Comparison of ENCODE assay signal across 21 cellular contexts in genomic region chr6:105389543-105389942, GRCh38. TPM values are rescaled to one million over a fixed set of nuclear protein-coding genes. Genes with fewer than 3 reads are reported as not detected.
DNase-seq lines count a peak whose midpoint lies in the region; ATAC-seq and TF ChIP-seq lines count a peak whose summit lies in the region.
"Had no signal": no experiment of that assay in that cellular context is flagged by ENCODE, and none has a peak within 500 bp of the region (broad histone marks: within the 10 kb centered on the region; RNA-seq: fewer than 3 reads in every experiment).

No MANE protein-coding gene starts in this region.

- no peaks in the 10 kb centered on the region for H3K27me3 ChIP-seq in dorsolateral prefrontal cortex
- no peaks in the 10 kb centered on the region for H3K27me3 ChIP-seq in testis
- no peaks in the 10 kb centered on the region for H3K27me3 ChIP-seq in esophagus muscularis mucosa

- ATAC-seq in Right ventricle myocardium superior (ENCODE audit: poor library complexity) = peak; percentile 36
- ATAC-seq in left cardiac atrium = no peak
- no peak for ATAC-seq in GM18867 (IDR thresholded peaks at IDR 0.05; ENCODE audit: unreplicated experiment)
- ATAC-seq: activated T-cell treated with anti-CD3 and anti-CD28 coated beads, Interleukin-2, amount 50 U/mL, for 4 hours; natural killer cell; Right ventricle myocardium inferior; sciatic nerve had no signal

- H3K36me3 ChIP-seq in testis (ENCODE audit: low read depth, missing control alignments) (no peaks in the 10 kb centered on the region), esophagus muscularis mucosa (peaks cover 0 to 17% (median 7%) of the 10 kb centered on the region in 4 donors)

- H3K27ac ChIP-seq in dorsolateral prefrontal cortex = peak overlapping the region in 34 of 59 donors; percentile 0 to 78 (median 24)
- H3K27ac ChIP-seq in testis = peak overlapping the region; percentile 2 to 31
- no peak overlapping the region for H3K27ac ChIP-seq in esophagus muscularis mucosa (replicated peaks in 1 of 4)
- H3K27ac ChIP-seq: KMS-11, parathyroid adenoma had no signal

- H3K9me3 ChIP-seq in testis = no peaks in the 10 kb centered on the region
- H3K9me3 ChIP-seq in esophagus muscularis mucosa = no peaks in the 10 kb centered on the region

- no peaks in the 10 kb centered on the region for H3K4me1 ChIP-seq in testis
- no peaks in the 10 kb centered on the region for H3K4me1 ChIP-seq in esophagus muscularis mucosa
- H3K4me1 ChIP-seq: parathyroid adenoma had no signal

- 42 to 49% methylated on average over 5 of the region's 5 CpGs for WGBS in testis, 2 donors
- 70% methylated on average over 5 of the region's 5 CpGs for WGBS in esophagus muscularis mucosa

- no peak for TF ChIP-seq EP300 in esophagus muscularis mucosa (IDR thresholded peaks at IDR 0.05)

- intact Hi-C loops in Right ventricle myocardium superior (cut with DNase I) = no loop called here
- intact Hi-C loops in left cardiac atrium (cut with DNase I) = no loop called here
- intact Hi-C loops in dorsolateral prefrontal cortex (cut with DNase I) = no loop called here
- intact Hi-C loops in testis (cut with DNase I; ENCODE audit: low total_unique reads) = no loop called here
- intact Hi-C loops in esophagus muscularis mucosa (cut with DNase I) = no loop called here

- DNase-seq in Right ventricle myocardium superior (no peak), left cardiac atrium (no peak), dorsolateral prefrontal cortex (peak in 2 of 10 donors; percentile 32 to 48), midbrain (lab: John Stamatoyannopoulos, UW) (peak; percentile 7), testis (no peak), esophagus muscularis mucosa (ENCODE audit: extremely low spot score) (no peak)
- no peak for DNase-seq in NK-92 treated with Interleukin-12 subunit alpha and Interleukin-12 subunit beta, amount 100 ng/mL, for 24 hours (lab: John Stamatoyannopoulos, UW)
- DNase-seq: activated CD4-positive, alpha-beta T cell treated with anti-CD3 and anti-CD28 coated beads for 1 hour; activated naive CD4-positive, alpha-beta T cell treated with anti-CD3 and anti-CD28 coated beads for 36 hours; activated T-cell treated with anti-CD3 and anti-CD28 coated beads, Interleukin-2, amount 50 U/mL, for 4 hours; erythroblast; kidney glomerular epithelial cell; natural killer cell; NCI-H187; NCI-H748 treated with DMSO at 0.1 percent for 48 hours; stimulated activated CD8-positive, alpha-beta memory T cell treated with anti-CD3 and anti-CD28 coated beads, Interleukin-4, amount 100 ng/mL, for 48 hours had no signal

- TF ChIP-seq POLR2A in testis (IDR thresholded peaks at IDR 0.05) = no peak
- no peak for TF ChIP-seq POLR2A in esophagus muscularis mucosa (IDR thresholded peaks at IDR 0.05; ENCODE audit: low read depth)

- peak in 1 of 56 donors; percentile 4 for TF ChIP-seq CTCF in dorsolateral prefrontal cortex (IDR thresholded peaks at IDR 0.05 in 54 of 56, conservative IDR thresholded peaks at IDR 0.05 in 2 of 56; ENCODE audit: low read depth in 1 of 56, partially characterized antibody in 56 of 56)
- TF ChIP-seq CTCF in testis (IDR thresholded peaks at IDR 0.05) = no peak
- TF ChIP-seq CTCF in esophagus muscularis mucosa (IDR thresholded peaks at IDR 0.05) = no peak

- no peak overlapping the region for H3K4me3 ChIP-seq in dorsolateral prefrontal cortex
- H3K4me3 ChIP-seq in testis = no peak overlapping the region
- no peak overlapping the region for H3K4me3 ChIP-seq in esophagus muscularis mucosa

RNA-seq across cellular contexts. Expression of gene PREP, which starts 13.3 kb away (rescaled TPM):
- total RNA-seq in Right ventricle myocardium superior (23.0 TPM), left cardiac atrium (10 to 100 TPM; 23.8 to 29.6 TPM), dorsolateral prefrontal cortex (10 to 100 TPM; 17.2 to 55.8 (median 38.5) TPM), testis (10 to 100 TPM; 56.4 to 66.6 TPM), esophagus muscularis mucosa (10 to 100 TPM; 17.9 to 21.6 (median 19.0) TPM)
- 53.7 TPM for polyA plus RNA-seq in testis (ENCODE audit: insufficient read depth, low read depth, low replicate concordance)

Comparison
In these comparisons a context has a peak if more than half of its experiments do, and no peak if none do; other contexts are left out.
1. H3K27ac ChIP-seq: peak in dorsolateral prefrontal cortex (34 of 59) and testis (2 of 2); none in esophagus muscularis mucosa (0 of 4).